Comparison of ENCODE assay signal across 8 cellular contexts in genomic region chr6:44010411-44011349, GRCh38.
DNase-seq lines count a peak whose midpoint lies in the region; ATAC-seq and TF ChIP-seq lines count a peak whose summit lies in the region.

No MANE protein-coding gene starts in this region.

- TF ChIP-seq RAD21 in SK-N-SH (IDR thresholded peaks at IDR 0.05; ENCODE audit: low read length), result peak; percentile 9; the same call in 1 of the 2 replicates

- no peaks in the 10 kb centered on the region for H3K36me3 ChIP-seq in SK-N-SH (replicated peaks in 1 of 2; ENCODE audit: control insufficient read depth in 1 of 2, insufficient read depth in 2 of 2, low read length in 1 of 2)
- H3K36me3 ChIP-seq in upper lobe of right lung, result no peaks in the 10 kb centered on the region
- H3K36me3 ChIP-seq in GM23338 (ENCODE audit: insufficient read depth), result no peaks in the 10 kb centered on the region

- intact Hi-C loops in cardiac septum (cut with DNase I), result no loop called here
- intact Hi-C loops in upper lobe of right lung (cut with DNase I), result no loop called here

- CTCF ChIA-PET in SK-N-SH (lab: Yijun Ruan, JAX), result interaction anchor here (0.6 to 3.1 kb wide), 7 partner anchors 16 to 241 kb away, joined by 3 to 15 read pairs (median 4); partner anchors contain the start of gene VEGFA

- no peaks in the 10 kb centered on the region for H3K9me3 Mint-ChIP-seq in activated naive CD8-positive, alpha-beta T cell treated with anti-CD3 and anti-CD28 coated beads, Interleukin-2, amount 50 U/mL, for 24 hours
- peaks cover 3% of the 10 kb centered on the region for H3K9me3 Mint-ChIP-seq in activated naive CD8-positive, alpha-beta T cell treated with anti-CD3 and anti-CD28 coated beads for 36 hours
- no peaks in the 10 kb centered on the region; the same call in 2 of the 3 replicates for H3K9me3 Mint-ChIP-seq in GM23338

- no peaks in the 10 kb centered on the region for H3K79me2 ChIP-seq in SK-N-SH (ENCODE audit: insufficient read depth)
- no peaks in the 10 kb centered on the region for H3K79me2 ChIP-seq in GM23338 (replicated peaks; ENCODE audit: insufficient read depth)

- 48% methylated on average over 9 of the region's 11 CpGs for WGBS in SK-N-SH (ENCODE audit: low lambda C conversion rate)

- no peaks in the 10 kb centered on the region for H3K9me2 ChIP-seq in SK-N-SH
- no peaks in the 10 kb centered on the region for H3K9me2 ChIP-seq in GM23338 (ENCODE audit: insufficient read depth)

- peak; percentile 87 for ATAC-seq in activated naive CD8-positive, alpha-beta T cell treated with anti-CD3 and anti-CD28 coated beads, Interleukin-2, amount 50 U/mL, for 24 hours
- peak; percentile 20 for ATAC-seq in upper lobe of right lung
- ATAC-seq in GM23338, result no peak

- TF ChIP-seq CTCF in SK-N-SH (IDR thresholded peaks at IDR 0.05) (0 out of 2 replicates have a peak, but pooled peaks have one; percentile 9), upper lobe of right lung (IDR thresholded peaks at IDR 0.05) (no peak), GM23338 (conservative IDR thresholded peaks at IDR 0.05; ENCODE audit: low read depth in 2 of 2) (peak in 1 of 2 experiments; percentile 50; a peak in 2 of 4 replicates)

- DNase-seq in activated naive CD8-positive, alpha-beta T cell treated with anti-CD3 and anti-CD28 coated beads, Interleukin-2, amount 50 U/mL, for 24 hours, result peak; percentile 22
- DNase-seq in activated naive CD8-positive, alpha-beta T cell treated with anti-CD3 and anti-CD28 coated beads for 36 hours, result no peak
- DNase-seq in SK-N-SH (no peak), cardiac septum (ENCODE audit: low spot score) (peak; percentile 74), upper lobe of right lung (peak; percentile 63), GM23338 (ENCODE audit: low spot score) (no peak)
- DNase-seq in effector CD8-positive, alpha-beta T cell (lab: John Stamatoyannopoulos, UW), result no peak
- DNase-seq in activated CD4-positive, alpha-beta T cell treated with anti-CD3 and anti-CD28 coated beads, Interleukin-2, amount 50 U/mL, for 4 hours, result no peak

- H3K4me1 ChIP-seq in SK-N-SH (ENCODE audit: control insufficient read depth in 1 of 2, insufficient read depth in 2 of 2, low read depth in 1 of 2, low read length in 1 of 2), result peaks cover 23 to 33% of the 10 kb centered on the region in 2 experiments; a peak in 3 of 4 replicates
- H3K4me1 ChIP-seq in upper lobe of right lung, result no peaks in the 10 kb centered on the region
- H3K4me1 ChIP-seq in GM23338 (ENCODE audit: insufficient read depth), result peaks cover 10% of the 10 kb centered on the region

- H3K9ac ChIP-seq in SK-N-SH, result peak overlapping the region; percentile 2; the same call in 1 of the 2 replicates

- H3K4me2 ChIP-seq in SK-N-SH (peak overlapping the region; percentile 54), GM23338 (no peak overlapping the region)

- no peak overlapping the region for H3K27ac Mint-ChIP-seq in activated naive CD8-positive, alpha-beta T cell treated with anti-CD3 and anti-CD28 coated beads, Interleukin-2, amount 50 U/mL, for 24 hours
- no peak overlapping the region for H3K27ac Mint-ChIP-seq in activated naive CD8-positive, alpha-beta T cell treated with anti-CD3 and anti-CD28 coated beads for 36 hours
- no peak overlapping the region for H3K27ac Mint-ChIP-seq in GM23338

- H4K20me1 ChIP-seq in SK-N-SH (ENCODE audit: insufficient read depth), result no peaks in the 10 kb centered on the region
- H4K20me1 ChIP-seq in GM23338 (replicated peaks; ENCODE audit: insufficient read depth), result no peaks in the 10 kb centered on the region

- H2AFZ ChIP-seq in SK-N-SH (ENCODE audit: low read depth), result no peak overlapping the region
- H2AFZ ChIP-seq in GM23338, result no peak overlapping the region

- H3K27me3 ChIP-seq in SK-N-SH (ENCODE audit: insufficient read depth) (no peaks in the 10 kb centered on the region), upper lobe of right lung (peaks cover 11% of the 10 kb centered on the region), GM23338 (ENCODE audit: insufficient read depth) (0 out of 2 replicates have a peak, but pooled peaks cover under 1% of the 10 kb centered on the region)

- H3K36me3 Mint-ChIP-seq in activated naive CD8-positive, alpha-beta T cell treated with anti-CD3 and anti-CD28 coated beads, Interleukin-2, amount 50 U/mL, for 24 hours (ENCODE audit: low read depth), result no peaks in the 10 kb centered on the region
- no peaks in the 10 kb centered on the region for H3K36me3 Mint-ChIP-seq in activated naive CD8-positive, alpha-beta T cell treated with anti-CD3 and anti-CD28 coated beads for 36 hours
- no peaks in the 10 kb centered on the region; the same call in 2 of the 3 replicates for H3K36me3 Mint-ChIP-seq in GM23338 (ENCODE audit: low read depth)

- peaks cover 19% of the 10 kb centered on the region for H3K27me3 Mint-ChIP-seq in activated naive CD8-positive, alpha-beta T cell treated with anti-CD3 and anti-CD28 coated beads, Interleukin-2, amount 50 U/mL, for 24 hours
- H3K27me3 Mint-ChIP-seq in activated naive CD8-positive, alpha-beta T cell treated with anti-CD3 and anti-CD28 coated beads for 36 hours, result peaks cover 9% of the 10 kb centered on the region
- H3K27me3 Mint-ChIP-seq in GM23338 (ENCODE audit: insufficient read depth, low read depth, poor library complexity), result peaks cover 6% of the 10 kb centered on the region

- no peaks in the 10 kb centered on the region for H3K9me3 ChIP-seq in SK-N-SH
- no peaks in the 10 kb centered on the region for H3K9me3 ChIP-seq in upper lobe of right lung

- H3F3A ChIP-seq in SK-N-SH (replicated peaks; ENCODE audit: insufficient read depth) (peaks cover 26% of the 10 kb centered on the region), GM23338 (replicated peaks; ENCODE audit: low read depth) (no peaks in the 10 kb centered on the region)

- POLR2A ChIA-PET in SK-N-SH (lab: Yijun Ruan, JAX), result interaction anchor here (1.0 kb wide), 1 partner anchor 9 kb away, joined by 3 read pairs; no protein-coding TSS in a partner anchor

- H3K4me3 ChIP-seq in SK-N-SH (ENCODE audit: low read depth in 2 of 2, low read length in 1 of 2), result no peak overlapping the region
- H3K4me3 ChIP-seq in upper lobe of right lung, result no peak overlapping the region
- no peak overlapping the region for H3K4me3 ChIP-seq in GM23338

- no peak overlapping the region for H3K4me3 Mint-ChIP-seq in activated naive CD8-positive, alpha-beta T cell treated with anti-CD3 and anti-CD28 coated beads, Interleukin-2, amount 50 U/mL, for 24 hours
- H3K4me3 Mint-ChIP-seq in activated naive CD8-positive, alpha-beta T cell treated with anti-CD3 and anti-CD28 coated beads for 36 hours, result no peak overlapping the region
- no peak overlapping the region for H3K4me3 Mint-ChIP-seq in GM23338

- no peak for TF ChIP-seq EP300 in SK-N-SH (IDR thresholded peaks at IDR 0.05; ENCODE audit: borderline replicate concordance in 1 of 2, low read depth in 1 of 2, low read length in 1 of 2)

- H3K4me1 Mint-ChIP-seq in activated naive CD8-positive, alpha-beta T cell treated with anti-CD3 and anti-CD28 coated beads, Interleukin-2, amount 50 U/mL, for 24 hours, result peaks cover 2% of the 10 kb centered on the region
- peaks cover 2% of the 10 kb centered on the region for H3K4me1 Mint-ChIP-seq in activated naive CD8-positive, alpha-beta T cell treated with anti-CD3 and anti-CD28 coated beads for 36 hours
- H3K4me1 Mint-ChIP-seq in GM23338, result peaks cover 35% of the 10 kb centered on the region

- H3K27ac ChIP-seq in SK-N-SH (ENCODE audit: low read depth in 2 of 2, low read length in 1 of 2) (peak overlapping the region; percentile 2 to 80; a peak in 3 of 4 replicates), upper lobe of right lung (no peak overlapping the region), GM23338 (ENCODE audit: low read depth) (no peak overlapping the region)

TF ChIP-seq in SK-N-SH, 30 proteins besides CTCF, POLR2A, EP300 and RAD21 (continues in another document):
- TF ChIP-seq FOSL2 (IDR thresholded peaks at IDR 0.05; ENCODE audit: borderline replicate concordance, low read depth), result peak; percentile 81
- no peak for TF ChIP-seq TAF1 (IDR thresholded peaks at IDR 0.05; ENCODE audit: borderline replicate concordance, low read depth, low read length)
- TF ChIP-seq GATA2 (CRISPR knock-in tag; IDR thresholded peaks at IDR 0.05), result no peak
- TF ChIP-seq RXRA (IDR thresholded peaks at IDR 0.05; ENCODE audit: borderline replicate concordance, low read depth), result peak; percentile 72; the same call in 1 of the 2 replicates
- no peak for TF ChIP-seq MAX (IDR thresholded peaks at IDR 0.05; ENCODE audit: low read depth)
- TF ChIP-seq MEF2A (IDR thresholded peaks at IDR 0.05; ENCODE audit: borderline replicate concordance, low read depth), result no peak
- peak; percentile 55; the same call in 1 of the 2 replicates for TF ChIP-seq NFIC (IDR thresholded peaks at IDR 0.05; ENCODE audit: borderline replicate concordance)

TF ChIP-seq in GM23338, 12 proteins besides CTCF, POLR2A, EP300 and RAD21 (continues in another document):
- TF ChIP-seq ZNF114 (CRISPR knock-in tag; IDR thresholded peaks at IDR 0.05), result no peak
- TF ChIP-seq ZNF331 (CRISPR knock-in tag; IDR thresholded peaks at IDR 0.05; ENCODE audit: low read depth), result no peak
- no peak for TF ChIP-seq EZH2 (IDR thresholded peaks at IDR 0.05; ENCODE audit: low read depth, unreplicated experiment)

Comparison
In these comparisons a context has a peak if more than half of its experiments do, and no peak if none do; other contexts are left out.
1. DNase-seq: peak in activated naive CD8-positive, alpha-beta T cell treated with anti-CD3 and anti-CD28 coated beads, Interleukin-2, amount 50 U/mL, for 24 hours (single experiment), cardiac septum (single experiment) and upper lobe of right lung (single experiment); none in activated naive CD8-positive, alpha-beta T cell treated with anti-CD3 and anti-CD28 coated beads for 36 hours (single experiment), SK-N-SH (single experiment), effector CD8-positive, alpha-beta T cell (single experiment), GM23338 (single experiment) and activated CD4-positive, alpha-beta T cell treated with anti-CD3 and anti-CD28 coated beads, Interleukin-2, amount 50 U/mL, for 4 hours (0 of 2).
2. H3K27ac ChIP-seq: peak in SK-N-SH (2 of 2); none in upper lobe of right lung (single experiment) and GM23338 (single experiment).